ENCODE assay signal across 22 cellular contexts in genomic region chr6:79784013-79784753, GRCh38.
"Had no signal": no experiment of that assay in that cellular context is flagged by ENCODE, and none has a peak within 500 bp of the region (broad histone marks: within the 10 kb centered on the region; RNA-seq: fewer than 3 reads in every experiment).

No MANE protein-coding gene starts in this region.

- H3K4me1 Mint-ChIP-seq: activated naive CD4-positive, alpha-beta T cell treated with anti-CD3 and anti-CD28 coated beads, Interleukin-2, amount 50 U/mL, for 24 hours; T-helper 17 cell; WTC11 had no signal

- H3K4me3 ChIP-seq: Peyer's patch, SJSA1 had no signal

- H3K36me3 Mint-ChIP-seq: activated naive CD4-positive, alpha-beta T cell treated with anti-CD3 and anti-CD28 coated beads, Interleukin-2, amount 50 U/mL, for 24 hours; WTC11 had no signal

- H3K9me3 Mint-ChIP-seq: activated naive CD4-positive, alpha-beta T cell treated with anti-CD3 and anti-CD28 coated beads, Interleukin-2, amount 50 U/mL, for 24 hours; WTC11 had no signal

- H3K9me3 ChIP-seq: Peyer's patch, SJSA1 had no signal

- H3K36me3 ChIP-seq: Peyer's patch, SJSA1 had no signal

- H3K27me3 ChIP-seq: Peyer's patch, SJSA1 had no signal

- H3K27ac ChIP-seq: Peyer's patch, RWPE1, SJSA1 had no signal

- DNase-seq: activated CD4-positive, alpha-beta T cell treated with anti-CD3 and anti-CD28 coated beads for 48 hours; activated CD4-positive, alpha-beta T cell treated with anti-CD3 and anti-CD28 coated beads, Interleukin-2, amount 50 U/mL, for 4 hours; activated CD4-positive, CD25-positive, alpha-beta regulatory T cell treated with anti-CD3 and anti-CD28 coated beads, Interleukin-2, amount 50 U/mL, for 72 hours; activated CD8-positive, alpha-beta memory T cell treated with anti-CD3 and anti-CD28 coated beads, Interleukin-2, amount 50 U/mL, for 48 hours; activated CD8-positive, alpha-beta T cell treated with anti-CD3 and anti-CD28 coated beads, Interleukin-2, amount 10 ng/mL, durations not matched to agents 7 days and 5 days; activated naive CD4-positive, alpha-beta T cell; activated T-cell treated with anti-CD3 and anti-CD28 coated beads, Interleukin-2, amount 50 U/mL, for 1 hour; aorta; Kasumi-1; NCI-H1105 treated with DMSO at 0.1 percent for 48 hours; NCI-H146; NCI-H187 treated with DMSO at 0.1 percent for 48 hours; NCI-H2081 treated with DMSO at 0.1 percent for 48 hours; NCI-H446; Peyer's patch; Right ventricle myocardium superior; T-helper 17 cell; T-helper 9 cell had no signal

- H3K4me1 ChIP-seq: Peyer's patch, SJSA1 had no signal

- H3K4me3 Mint-ChIP-seq: activated CD8-positive, alpha-beta T cell treated with anti-CD3 and anti-CD28 coated beads, Interleukin-2, amount 10 ng/mL, durations not matched to agents 7 days and 5 days; activated naive CD4-positive, alpha-beta T cell treated with anti-CD3 and anti-CD28 coated beads, Interleukin-2, amount 50 U/mL, for 24 hours; T-helper 17 cell; WTC11 had no signal

- H3K27ac Mint-ChIP-seq: activated CD8-positive, alpha-beta T cell treated with anti-CD3 and anti-CD28 coated beads, Interleukin-2, amount 10 ng/mL, durations not matched to agents 7 days and 5 days; activated naive CD4-positive, alpha-beta T cell treated with anti-CD3 and anti-CD28 coated beads, Interleukin-2, amount 50 U/mL, for 24 hours; T-helper 17 cell; WTC11 had no signal

- ATAC-seq: activated CD8-positive, alpha-beta T cell treated with anti-CD3 and anti-CD28 coated beads, Interleukin-2, amount 10 ng/mL, durations not matched to agents 7 days and 5 days; T-helper 17 cell; WTC11 had no signal
